8 cellular contexts compared by ENCODE assay signal in the genomic region with DNA sequence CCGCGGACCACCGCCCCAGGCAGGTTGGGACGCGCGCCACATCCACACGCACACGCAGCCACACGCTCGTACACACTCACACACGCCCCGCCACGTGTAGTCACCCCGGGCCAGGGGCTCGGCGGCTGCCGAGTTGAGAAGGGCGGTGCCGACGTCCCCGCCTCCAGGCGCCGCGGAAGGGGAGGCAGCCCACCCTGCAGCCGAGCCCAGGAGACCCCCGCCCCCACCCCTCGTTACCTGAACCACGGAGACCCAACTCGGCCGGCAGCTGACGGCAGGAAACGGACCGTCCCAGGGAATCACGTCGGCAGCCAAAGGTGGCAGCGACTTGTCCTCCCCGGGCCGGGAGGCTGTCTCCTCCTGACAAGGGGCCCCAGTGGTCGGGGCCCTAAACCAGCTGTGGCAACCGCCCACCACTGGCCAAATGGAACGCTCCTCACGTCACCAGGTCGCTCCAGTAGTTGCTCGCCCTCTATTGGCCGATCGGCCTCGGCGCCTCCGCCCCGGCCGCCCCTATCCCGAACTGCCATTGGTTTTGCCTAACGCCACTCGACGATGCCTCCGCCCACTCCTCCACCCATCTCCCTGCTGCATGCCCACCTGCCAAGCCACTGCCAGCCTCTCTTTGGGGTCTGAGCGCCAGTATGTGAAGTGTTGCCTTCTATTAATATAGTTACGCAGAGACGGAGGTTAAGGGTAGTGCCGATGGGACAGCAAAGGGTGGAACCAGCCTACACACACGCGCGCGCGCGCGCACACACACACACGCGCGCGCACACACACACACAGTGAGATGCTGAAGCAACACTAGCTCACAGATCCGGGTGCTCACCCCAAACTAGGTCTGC. TPM values are rescaled to one million over a fixed set of nuclear protein-coding genes. Genes with fewer than 3 reads are reported as not detected.
DNase-seq lines count a peak whose midpoint lies in the region; ATAC-seq and TF ChIP-seq lines count a peak whose summit lies in the region.

Gene ZDHHC9 (minus strand): TSS at position 428 of the 848 bp plus-strand sequence. CDS start 1,941 bp downstream, outside the sequence.

- H3K4me1 Mint-ChIP-seq in T-cell: peaks cover 13 to 39% (median 25%) of the 10 kb centered on the region in 3 donors

- H3K4me1 ChIP-seq in upper lobe of left lung: peaks cover 0 to 4% (median 2%) of the 10 kb centered on the region in 4 donors

- TF ChIP-seq CTCF in GM13976 (IDR thresholded peaks at IDR 0.05; ENCODE audit: borderline replicate concordance, control extremely low read depth, extremely low read depth, insufficient read depth, missing control alignments): no peak
- peak in 2 of 6 experiments; percentile 28 to 32 for TF ChIP-seq CTCF in upper lobe of left lung (IDR thresholded peaks at IDR 0.05)

- ATAC-seq in HG02852 (IDR thresholded peaks at IDR 0.05; ENCODE audit: unreplicated experiment) (peak; percentile 97), T-cell (replicated peaks in 1 of 4) (peak; percentile 96 to 98 (median 98)), left cardiac atrium (peak; percentile 98 to 99), upper lobe of left lung (ENCODE audit: low FRiP score in 2 of 2) (peak; percentile 91 to 99)

- H3K27ac ChIP-seq in upper lobe of left lung: peak within 1 kb of the TSS; percentile 85 to 88 (median 86)

- peak; percentile 91 for DNase-seq in GM13976 (ENCODE audit: low spot score)
- peak; percentile 90 for DNase-seq in NCI-H146 (lab: John Stamatoyannopoulos, UW)
- DNase-seq in T-cell: peak; percentile 67 to 87 (median 80)
- peak; percentile 77 for DNase-seq in amniotic epithelial cell (ENCODE audit: low read depth)
- peak; percentile 88 for DNase-seq in left cardiac atrium
- DNase-seq in posterior vena cava (ENCODE audit: low spot score): peak; percentile 96
- peak; percentile 91 to 94 for DNase-seq in upper lobe of left lung

- POLR2A ChIA-PET in T-cell (lab: Charles Lee): interaction anchor here in 1 of 2 donors (0.6 kb wide), 1 partner anchor 30 kb away, joined by 3 read pairs; no protein-coding TSS in a partner anchor

- no peaks in the 10 kb centered on the region for H3K9me3 ChIP-seq in upper lobe of left lung

- CTCF ChIA-PET in T-cell (lab: Charles Lee): no interaction called here

- no peaks in the 10 kb centered on the region for H3K9me3 Mint-ChIP-seq in T-cell

- H3K27me3 ChIP-seq in upper lobe of left lung: no peaks in the 10 kb centered on the region

- peak in 3 of 4 donors; percentile 31 to 69 (median 57) for TF ChIP-seq POLR2A in upper lobe of left lung (IDR thresholded peaks at IDR 0.05)

- no peaks in the 10 kb centered on the region for H3K36me3 Mint-ChIP-seq in T-cell

- 0 to 42% methylated on average over 1 to 66 of the region's 72 CpGs for WGBS in upper lobe of left lung, 2 donors

- H3K36me3 ChIP-seq in upper lobe of left lung: no peaks in the 10 kb centered on the region

- peak within 1 kb of the TSS; percentile 61 to 91 (median 74) for H3K4me3 ChIP-seq in upper lobe of left lung

- peak within 1 kb of the TSS; percentile 87 to 93 (median 91) for H3K4me3 Mint-ChIP-seq in T-cell

- peaks cover 0 to 13% of the 10 kb centered on the region in 2 donors for H3K27me3 Mint-ChIP-seq in T-cell

- no peak for TF ChIP-seq EP300 in upper lobe of left lung (IDR thresholded peaks at IDR 0.05)

- in situ Hi-C loops in GM13976 (cut with MboI; ENCODE audit: low sequenced_read_pairs, unreplicated experiment): no loop called here

- peak within 1 kb of the TSS; percentile 69 to 73 for H3K27ac Mint-ChIP-seq in T-cell

- intact Hi-C loops in left cardiac atrium (cut with DNase I): no loop called here
- intact Hi-C loops in posterior vena cava (cut with DNase I): no loop called here

RNA-seq across cellular contexts. Expression of gene ZDHHC9, which starts in this region (rescaled TPM):
- total RNA-seq in T-cell: 1 to 10 TPM; 3.3 to 7.9 (median 7.3) TPM
- total RNA-seq in left cardiac atrium: 10 to 100 TPM; 14.4 to 22.1 TPM
- 10 to 100 TPM; 23.0 to 23.7 TPM for total RNA-seq in posterior vena cava
- total RNA-seq in upper lobe of left lung: 10 to 100 TPM; 16.8 to 67.8 (median 41.7) TPM

Comparison
In these comparisons a context has a peak if more than half of its experiments do, and no peak if none do; other contexts are left out.
1. Peak in every context shown above with its lines: DNase-seq, ATAC-seq, H3K4me3 ChIP-seq and H3K27ac ChIP-seq.